ENCODE assay signal across 1 cellular context in the genomic region with DNA sequence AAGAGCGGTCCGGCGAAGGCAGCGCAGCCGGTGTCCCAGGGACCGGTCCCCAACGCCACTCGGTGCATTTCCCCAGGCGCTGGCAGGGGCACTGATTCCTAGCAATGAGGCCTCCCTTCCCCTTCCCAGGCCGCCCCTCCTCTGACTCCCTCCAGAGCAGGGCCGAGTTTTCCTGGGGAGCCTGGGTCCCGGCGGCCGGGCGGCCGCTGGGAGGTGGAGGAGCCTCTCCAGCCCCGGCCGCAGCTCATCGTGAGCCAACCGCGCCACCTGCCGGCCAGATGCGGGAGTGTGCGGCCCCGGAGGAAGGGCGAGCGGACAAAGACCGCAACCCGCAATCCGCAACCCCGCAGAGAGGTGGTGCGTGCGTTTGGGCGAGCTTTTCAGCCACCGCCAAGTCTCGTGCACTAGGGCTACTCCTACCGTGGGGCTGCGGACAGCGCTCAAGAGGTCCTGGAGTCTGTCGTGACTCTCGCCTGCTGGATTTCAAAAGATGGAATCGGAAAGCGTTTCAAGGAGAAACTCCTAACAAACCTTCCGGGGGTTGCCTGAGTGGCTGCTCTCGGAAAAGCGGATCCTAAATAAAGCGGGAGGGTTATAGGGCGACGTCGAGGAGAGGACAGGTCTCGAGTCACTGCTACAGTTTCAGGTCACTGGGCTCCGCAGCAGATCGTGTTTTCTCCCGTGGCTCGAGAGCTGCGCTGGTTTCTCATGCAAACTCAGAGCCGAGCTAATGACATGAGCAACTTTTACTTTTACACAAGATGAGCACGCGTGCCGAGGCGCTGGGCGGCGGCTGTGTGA.
A peak's percentile ranks its signal among the peaks of the same experiment; 100 is the strongest.
TF ChIP-seq lines count a peak whose summit lies in the region.

No MANE protein-coding gene starts in this region.

TF ChIP-seq in HepG2, 621 proteins besides CTCF, POLR2A, EP300 and RAD21 (continued from another document):
- TF ChIP-seq SYNCRIP (IDR thresholded peaks at IDR 0.05; ENCODE audit: insufficient read depth, low read depth, low read length), result no peak
- no peak for TF ChIP-seq FOXK1 (CRISPR knock-in tag; IDR thresholded peaks at IDR 0.05; ENCODE audit: borderline replicate concordance, low read depth)
- no peak for TF ChIP-seq PAF1 (CRISPR knock-in tag; IDR thresholded peaks at IDR 0.05)
- peak; percentile 49 for TF ChIP-seq BHLHE40 (IDR thresholded peaks at IDR 0.05; ENCODE audit: low read length)
- 0 out of 2 replicates have a peak, but pooled peaks have one; percentile 14 for TF ChIP-seq THAP11 (CRISPR knock-in tag; IDR thresholded peaks at IDR 0.05)
- no peak for TF ChIP-seq SUZ12 (IDR thresholded peaks at IDR 0.05; ENCODE audit: low read depth, low read length)
- TF ChIP-seq ZNF251 (CRISPR knock-in tag; IDR thresholded peaks at IDR 0.05), result no peak
- TF ChIP-seq CAMTA2 (CRISPR knock-in tag; IDR thresholded peaks at IDR 0.05; ENCODE audit: borderline replicate concordance), result 0 out of 2 replicates have a peak, but pooled peaks have one; percentile 81
- TF ChIP-seq, protein P1, sequence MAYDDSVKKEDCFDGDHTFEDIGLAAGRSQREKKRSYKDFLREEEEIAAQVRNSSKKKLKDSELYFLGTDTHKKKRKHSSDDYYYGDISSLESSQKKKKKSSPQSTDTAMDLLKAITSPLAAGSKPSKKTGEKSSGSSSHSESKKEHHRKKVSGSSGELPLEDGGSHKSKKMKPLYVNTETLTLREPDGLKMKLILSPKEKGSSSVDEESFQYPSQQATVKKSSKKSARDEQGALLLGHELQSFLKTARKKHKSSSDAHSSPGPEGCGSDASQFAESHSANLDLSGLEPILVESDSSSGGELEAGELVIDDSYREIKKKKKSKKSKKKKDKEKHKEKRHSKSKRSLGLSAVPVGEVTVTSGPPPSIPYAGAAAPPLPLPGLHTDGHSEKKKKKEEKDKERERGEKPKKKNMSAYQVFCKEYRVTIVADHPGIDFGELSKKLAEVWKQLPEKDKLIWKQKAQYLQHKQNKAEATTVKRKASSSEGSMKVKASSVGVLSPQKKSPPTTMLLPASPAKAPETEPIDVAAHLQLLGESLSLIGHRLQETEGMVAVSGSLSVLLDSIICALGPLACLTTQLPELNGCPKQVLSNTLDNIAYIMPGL (CRISPR knock-in tag; IDR thresholded peaks at IDR 0.05; ENCODE audit: borderline replicate concordance in 1 of 2, low read depth in 1 of 2), result peak; percentile 63 to 66; a peak in 2 of 4 replicates
- TF ChIP-seq, protein P2, sequence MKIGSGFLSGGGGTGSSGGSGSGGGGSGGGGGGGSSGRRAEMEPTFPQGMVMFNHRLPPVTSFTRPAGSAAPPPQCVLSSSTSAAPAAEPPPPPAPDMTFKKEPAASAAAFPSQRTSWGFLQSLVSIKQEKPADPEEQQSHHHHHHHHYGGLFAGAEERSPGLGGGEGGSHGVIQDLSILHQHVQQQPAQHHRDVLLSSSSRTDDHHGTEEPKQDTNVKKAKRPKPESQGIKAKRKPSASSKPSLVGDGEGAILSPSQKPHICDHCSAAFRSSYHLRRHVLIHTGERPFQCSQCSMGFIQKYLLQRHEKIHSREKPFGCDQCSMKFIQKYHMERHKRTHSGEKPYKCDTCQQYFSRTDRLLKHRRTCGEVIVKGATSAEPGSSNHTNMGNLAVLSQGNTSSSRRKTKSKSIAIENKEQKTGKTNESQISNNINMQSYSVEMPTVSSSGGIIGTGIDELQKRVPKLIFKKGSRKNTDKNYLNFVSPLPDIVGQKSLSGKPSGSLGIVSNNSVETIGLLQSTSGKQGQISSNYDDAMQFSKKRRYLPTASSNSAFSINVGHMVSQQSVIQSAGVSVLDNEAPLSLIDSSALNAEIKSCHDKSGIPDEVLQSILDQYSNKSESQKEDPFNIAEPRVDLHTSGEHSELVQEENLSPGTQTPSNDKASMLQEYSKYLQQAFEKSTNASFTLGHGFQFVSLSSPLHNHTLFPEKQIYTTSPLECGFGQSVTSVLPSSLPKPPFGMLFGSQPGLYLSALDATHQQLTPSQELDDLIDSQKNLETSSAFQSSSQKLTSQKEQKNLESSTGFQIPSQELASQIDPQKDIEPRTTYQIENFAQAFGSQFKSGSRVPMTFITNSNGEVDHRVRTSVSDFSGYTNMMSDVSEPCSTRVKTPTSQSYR (CRISPR knock-in tag; IDR thresholded peaks at IDR 0.05; ENCODE audit: borderline replicate concordance), result no peak
- TF ChIP-seq MBD4 (IDR thresholded peaks at IDR 0.05; ENCODE audit: borderline replicate concordance, low read length), result no peak
- no peak for TF ChIP-seq ZNF230 (CRISPR knock-in tag; IDR thresholded peaks at IDR 0.05)
- TF ChIP-seq, protein P3, sequence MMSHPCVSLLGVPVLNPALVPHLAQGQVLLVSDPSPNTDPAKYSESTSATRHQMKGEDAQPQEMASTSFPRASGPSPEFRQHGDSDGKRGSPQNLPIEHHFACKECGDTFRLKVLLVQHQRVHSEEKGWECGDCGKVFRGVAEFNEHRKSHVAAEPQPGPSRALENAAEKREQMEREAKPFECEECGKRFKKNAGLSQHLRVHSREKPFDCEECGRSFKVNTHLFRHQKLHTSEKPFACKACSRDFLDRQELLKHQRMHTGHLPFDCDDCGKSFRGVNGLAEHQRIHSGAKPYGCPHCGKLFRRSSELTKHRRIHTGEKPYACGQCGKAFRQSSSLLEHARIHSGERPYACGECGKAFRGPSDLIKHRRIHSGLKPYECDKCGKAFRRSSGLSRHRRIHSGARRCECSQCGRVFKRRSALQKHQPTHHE (CRISPR knock-in tag; IDR thresholded peaks at IDR 0.05; ENCODE audit: borderline replicate concordance), result no peak
- 0 out of 2 replicates have a peak, but pooled peaks have one; percentile 25 for TF ChIP-seq ZNF777 (CRISPR knock-in tag; IDR thresholded peaks at IDR 0.05)
- no peak for TF ChIP-seq MLLT10 (CRISPR knock-in tag; IDR thresholded peaks at IDR 0.05)
- no peak for TF ChIP-seq ZBTB21 (CRISPR knock-in tag; IDR thresholded peaks at IDR 0.05)
- TF ChIP-seq, protein P4, sequence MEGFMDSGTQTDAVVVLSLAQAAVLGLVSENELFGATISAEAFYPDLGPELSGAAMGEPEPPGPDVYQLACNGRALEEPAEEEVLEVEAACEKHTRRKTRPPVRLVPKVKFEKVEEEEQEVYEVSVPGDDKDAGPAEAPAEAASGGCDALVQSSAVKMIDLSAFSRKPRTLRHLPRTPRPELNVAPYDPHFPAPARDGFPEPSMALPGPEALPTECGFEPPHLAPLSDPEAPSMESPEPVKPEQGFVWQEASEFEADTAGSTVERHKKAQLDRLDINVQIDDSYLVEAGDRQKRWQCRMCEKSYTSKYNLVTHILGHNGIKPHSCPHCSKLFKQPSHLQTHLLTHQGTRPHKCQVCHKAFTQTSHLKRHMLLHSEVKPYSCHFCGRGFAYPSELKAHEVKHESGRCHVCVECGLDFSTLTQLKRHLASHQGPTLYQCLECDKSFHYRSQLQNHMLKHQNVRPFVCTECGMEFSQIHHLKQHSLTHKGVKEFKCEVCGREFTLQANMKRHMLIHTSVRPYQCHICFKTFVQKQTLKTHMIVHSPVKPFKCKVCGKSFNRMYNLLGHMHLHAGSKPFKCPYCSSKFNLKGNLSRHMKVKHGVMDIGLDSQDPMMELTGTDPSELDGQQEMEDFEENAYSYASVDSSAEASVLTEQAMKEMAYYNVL (CRISPR knock-in tag; IDR thresholded peaks at IDR 0.05; ENCODE audit: borderline replicate concordance), result 0 out of 2 replicates have a peak, but pooled peaks have one; percentile 35
- TF ChIP-seq ZNF12 (CRISPR knock-in tag; IDR thresholded peaks at IDR 0.05), result no peak
- TF ChIP-seq SOX6 (IDR thresholded peaks at IDR 0.05), result no peak
- TF ChIP-seq SOX6 (CRISPR knock-in tag; IDR thresholded peaks at IDR 0.05), result peak; percentile 55; the same call in 1 of the 2 replicates
- TF ChIP-seq JUND (CRISPR knock-in tag; IDR thresholded peaks at IDR 0.05), result no peak
- TF ChIP-seq TGIF2 (CRISPR knock-in tag; IDR thresholded peaks at IDR 0.05), result no peak
- TF ChIP-seq ZNF367 (CRISPR knock-in tag; IDR thresholded peaks at IDR 0.05; ENCODE audit: borderline replicate concordance), result no peak
- TF ChIP-seq NONO (IDR thresholded peaks at IDR 0.05), result no peak
- TF ChIP-seq NONO (CRISPR knock-in tag; conservative IDR thresholded peaks at IDR 0.05), result peak; percentile 74; the same call in 1 of the 2 replicates
- TF ChIP-seq ZNF687 (CRISPR knock-in tag; IDR thresholded peaks at IDR 0.05), result peak; percentile 54; the same call in 1 of the 2 replicates
- peak; percentile 87 for TF ChIP-seq KDM3A (CRISPR knock-in tag; IDR thresholded peaks at IDR 0.05; ENCODE audit: low read depth)
- TF ChIP-seq ZMAT3 (CRISPR knock-in tag; conservative IDR thresholded peaks at IDR 0.05), result no peak
- TF ChIP-seq KDM4B (CRISPR knock-in tag; IDR thresholded peaks at IDR 0.05), result no peak
- TF ChIP-seq, protein P5, sequence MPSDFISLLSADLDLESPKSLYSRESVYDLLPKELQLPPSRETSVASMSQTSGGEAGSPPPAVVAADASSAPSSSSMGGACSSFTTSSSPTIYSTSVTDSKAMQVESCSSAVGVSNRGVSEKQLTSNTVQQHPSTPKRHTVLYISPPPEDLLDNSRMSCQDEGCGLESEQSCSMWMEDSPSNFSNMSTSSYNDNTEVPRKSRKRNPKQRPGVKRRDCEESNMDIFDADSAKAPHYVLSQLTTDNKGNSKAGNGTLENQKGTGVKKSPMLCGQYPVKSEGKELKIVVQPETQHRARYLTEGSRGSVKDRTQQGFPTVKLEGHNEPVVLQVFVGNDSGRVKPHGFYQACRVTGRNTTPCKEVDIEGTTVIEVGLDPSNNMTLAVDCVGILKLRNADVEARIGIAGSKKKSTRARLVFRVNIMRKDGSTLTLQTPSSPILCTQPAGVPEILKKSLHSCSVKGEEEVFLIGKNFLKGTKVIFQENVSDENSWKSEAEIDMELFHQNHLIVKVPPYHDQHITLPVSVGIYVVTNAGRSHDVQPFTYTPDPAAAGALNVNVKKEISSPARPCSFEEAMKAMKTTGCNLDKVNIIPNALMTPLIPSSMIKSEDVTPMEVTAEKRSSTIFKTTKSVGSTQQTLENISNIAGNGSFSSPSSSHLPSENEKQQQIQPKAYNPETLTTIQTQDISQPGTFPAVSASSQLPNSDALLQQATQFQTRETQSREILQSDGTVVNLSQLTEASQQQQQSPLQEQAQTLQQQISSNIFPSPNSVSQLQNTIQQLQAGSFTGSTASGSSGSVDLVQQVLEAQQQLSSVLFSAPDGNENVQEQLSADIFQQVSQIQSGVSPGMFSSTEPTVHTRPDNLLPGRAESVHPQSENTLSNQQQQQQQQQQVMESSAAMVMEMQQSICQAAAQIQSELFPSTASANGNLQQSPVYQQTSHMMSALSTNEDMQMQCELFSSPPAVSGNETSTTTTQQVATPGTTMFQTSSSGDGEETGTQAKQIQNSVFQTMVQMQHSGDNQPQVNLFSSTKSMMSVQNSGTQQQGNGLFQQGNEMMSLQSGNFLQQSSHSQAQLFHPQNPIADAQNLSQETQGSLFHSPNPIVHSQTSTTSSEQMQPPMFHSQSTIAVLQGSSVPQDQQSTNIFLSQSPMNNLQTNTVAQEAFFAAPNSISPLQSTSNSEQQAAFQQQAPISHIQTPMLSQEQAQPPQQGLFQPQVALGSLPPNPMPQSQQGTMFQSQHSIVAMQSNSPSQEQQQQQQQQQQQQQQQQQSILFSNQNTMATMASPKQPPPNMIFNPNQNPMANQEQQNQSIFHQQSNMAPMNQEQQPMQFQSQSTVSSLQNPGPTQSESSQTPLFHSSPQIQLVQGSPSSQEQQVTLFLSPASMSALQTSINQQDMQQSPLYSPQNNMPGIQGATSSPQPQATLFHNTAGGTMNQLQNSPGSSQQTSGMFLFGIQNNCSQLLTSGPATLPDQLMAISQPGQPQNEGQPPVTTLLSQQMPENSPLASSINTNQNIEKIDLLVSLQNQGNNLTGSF (CRISPR knock-in tag; IDR thresholded peaks at IDR 0.05), result peak; percentile 61; the same call in 1 of the 2 replicates
